In the genomic region with DNA sequence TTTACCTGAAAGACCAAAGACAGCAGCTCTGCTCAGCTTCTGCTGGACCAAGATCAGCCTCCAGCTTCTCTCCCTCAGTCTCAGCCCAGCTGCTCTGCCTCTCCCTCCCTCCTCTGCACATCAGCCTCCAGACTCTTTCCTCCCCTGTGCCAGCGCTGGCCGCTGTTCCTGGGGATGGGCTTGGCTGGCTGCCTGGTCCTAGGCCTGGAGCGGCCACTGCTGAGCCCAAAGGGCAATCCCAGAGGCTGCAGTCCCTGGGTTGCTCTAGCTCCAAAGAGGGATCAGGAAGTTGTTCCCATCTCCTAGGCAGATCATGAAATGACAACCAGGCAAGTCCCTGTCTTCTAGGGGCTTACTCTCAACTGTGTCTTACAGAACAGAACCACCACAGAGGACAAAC, we compare ENCODE assay signal across 9 cellular contexts. TPM values are rescaled to one million over a fixed set of nuclear protein-coding genes. Genes with fewer than 3 reads are reported as not detected.
DNase-seq lines count a peak whose midpoint lies in the region; ATAC-seq and TF ChIP-seq lines count a peak whose summit lies in the region.
"Had no signal": no experiment of that assay in that cellular context is flagged by ENCODE, and none has a peak within 500 bp of the region (broad histone marks: within the 10 kb centered on the region; RNA-seq: fewer than 3 reads in every experiment).

No MANE protein-coding gene starts in this region.

- no peaks in the 10 kb centered on the region for H3K36me3 ChIP-seq in ACC112 (ENCODE audit: insufficient read depth, low read length)
- no peaks in the 10 kb centered on the region for H3K36me3 ChIP-seq in Peyer's patch
- H3K36me3 ChIP-seq in muscle layer of duodenum (ENCODE audit: control insufficient read depth in 1 of 2, insufficient read depth in 2 of 2, low read length in 2 of 2): peaks cover 0 to 3% of the 10 kb centered on the region in 2 donors

- H3K79me2 ChIP-seq in ACC112 (ENCODE audit: control insufficient read depth, insufficient read depth, low read length, unreplicated experiment): peaks cover 93% of the 10 kb centered on the region

- no peaks in the 10 kb centered on the region for H3K27me3 ChIP-seq in ACC112 (ENCODE audit: insufficient read depth, low read length)
- no peaks in the 10 kb centered on the region for H3K27me3 ChIP-seq in Peyer's patch
- no peaks in the 10 kb centered on the region for H3K27me3 ChIP-seq in muscle layer of duodenum (ENCODE audit: low read depth, low read length)

- H2AFZ ChIP-seq in ACC112 (ENCODE audit: low read length, unreplicated experiment): no peak overlapping the region

- H3K9me3 ChIP-seq in Peyer's patch (no peaks in the 10 kb centered on the region), muscle layer of duodenum (ENCODE audit: control insufficient read depth in 1 of 2, low read length in 2 of 2) (no peaks in the 10 kb centered on the region)

- H3K4me1 ChIP-seq in ACC112 (ENCODE audit: control insufficient read depth, insufficient read depth, low read length, unreplicated experiment) (peaks cover 53% of the 10 kb centered on the region), Peyer's patch (peaks cover 0 to 44% (median 0%) of the 10 kb centered on the region in 4 donors), muscle layer of duodenum (ENCODE audit: control insufficient read depth in 1 of 2, insufficient read depth in 2 of 2, low read length in 2 of 2) (peaks cover 49 to 73% of the 10 kb centered on the region in 2 donors)

- DNase-seq in Peyer's patch: peak; percentile 31 to 88 (median 86)
- peak; percentile 71 for DNase-seq in fibroblast of peridontal ligament (ENCODE audit: extremely low read depth)
- no peak for DNase-seq in NCI-H2171 (lab: John Stamatoyannopoulos, UW)
- no peak for DNase-seq in stimulated activated CD4-positive, alpha-beta T cell treated with anti-CD3 and anti-CD28 coated beads, Interleukin-4, amount 100 ng/mL, for 4 hours
- no peak for DNase-seq in RPMI8226

- H3K27ac ChIP-seq in ACC112 (ENCODE audit: low read depth, low read length) (peak overlapping the region; percentile 13; the same call in 1 of the 2 replicates), Peyer's patch (peak overlapping the region in 2 of 4 donors; percentile 52 to 53), muscle layer of duodenum (ENCODE audit: low read length) (peak overlapping the region; percentile 70)
- H3K27ac ChIP-seq: C4-2B had no signal

- TF ChIP-seq CTCF in Peyer's patch (IDR thresholded peaks at IDR 0.05): no peak

- no peak for ATAC-seq in GM18870 (IDR thresholded peaks at IDR 0.05; ENCODE audit: unreplicated experiment)

- TF ChIP-seq POLR2A in Peyer's patch (IDR thresholded peaks at IDR 0.05): no peak

- H3K4me3 ChIP-seq in ACC112 (ENCODE audit: low read depth, low read length): no peak overlapping the region
- H3K4me3 ChIP-seq in Peyer's patch: no peak overlapping the region
- H3K4me3 ChIP-seq in muscle layer of duodenum (ENCODE audit: low read depth in 1 of 2, low read length in 2 of 2): no peak overlapping the region

RNA-seq across cellular contexts. Expression of gene DCUN1D3, which starts 31.3 kb away (rescaled TPM):
- 10 to 100 TPM in 1 of 4 donors, 1 to 10 TPM in 3; 6.5 to 12.2 (median 9.5) TPM for total RNA-seq in Peyer's patch

RNA-seq across cellular contexts. Expression of gene LYRM1, which starts 31.7 kb away (rescaled TPM):
- 10 to 100 TPM in 2 of 4 donors, 1 to 10 TPM in 2; 8.8 to 53.6 (median 13.2) TPM for total RNA-seq in Peyer's patch

Comparison
In these comparisons a context has a peak if more than half of its experiments do, and no peak if none do; other contexts are left out.
1. DNase-seq: peak in Peyer's patch (3 of 3) and fibroblast of peridontal ligament (single experiment); none in NCI-H2171 (single experiment), stimulated activated CD4-positive, alpha-beta T cell treated with anti-CD3 and anti-CD28 coated beads, Interleukin-4, amount 100 ng/mL, for 4 hours (0 of 2) and RPMI8226 (single experiment).